In the genomic region with DNA sequence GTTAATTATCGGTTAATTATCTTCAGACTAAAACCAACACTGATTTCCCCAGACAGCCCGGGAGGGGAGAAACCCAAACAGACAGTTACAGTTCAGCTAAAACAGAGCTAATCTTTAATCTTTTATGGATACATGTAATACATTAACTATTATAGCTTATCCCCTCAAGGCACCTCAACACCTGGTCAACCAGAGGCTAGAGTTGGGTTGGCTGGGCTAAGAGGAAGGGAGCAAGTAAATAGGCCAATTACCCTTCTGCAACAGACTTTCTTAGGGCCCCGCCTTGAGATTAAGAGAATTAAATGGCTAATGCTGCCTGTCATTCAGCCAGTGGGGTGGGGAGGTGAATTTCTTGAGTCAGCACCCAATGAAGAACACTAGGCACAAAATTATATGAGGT, we compare ENCODE assay signal across 11 cellular contexts. TPM values are rescaled to one million over a fixed set of nuclear protein-coding genes. Genes with fewer than 3 reads are reported as not detected.
DNase-seq lines count a peak whose midpoint lies in the region; ATAC-seq and TF ChIP-seq lines count a peak whose summit lies in the region.
"Had no signal": no experiment of that assay in that cellular context is flagged by ENCODE, and none has a peak within 500 bp of the region (broad histone marks: within the 10 kb centered on the region; RNA-seq: fewer than 3 reads in every experiment).

No MANE protein-coding gene starts in this region.

- 64 to 66% methylated on average over 3 of the region's 3 CpGs for WGBS in lower leg skin, 2 donors

- no peak for TF ChIP-seq CTCF in omental fat pad (IDR thresholded peaks at IDR 0.05)
- no peak for TF ChIP-seq CTCF in lower leg skin (IDR thresholded peaks at IDR 0.05)

- intact Hi-C loops in lower leg skin (cut with DNase I; ENCODE audit: low total_unique reads) = no loop called here

- TF ChIP-seq POLR2A in lower leg skin (IDR thresholded peaks at IDR 0.05) = no peak

- DNase-seq in D341Med (ENCODE audit: low spot score) (peak; percentile 77), NCI-H146 treated with DMSO at 0.1 percent for 48 hours (lab: John Stamatoyannopoulos, UW; ENCODE audit: unreplicated experiment) (peak; percentile 24), kidney glomerular epithelial cell (lab: John Stamatoyannopoulos, UW) (peak; percentile 97), omental fat pad (ENCODE audit: low spot score) (no peak), CD1c-positive myeloid dendritic cell (ENCODE audit: extremely low spot score) (no peak), lower leg skin (ENCODE audit: low spot score in 2 of 2) (no peak)
- DNase-seq: cerebellar nuclear complex, KG1 had no signal

- no peak overlapping the region for H3K4me3 ChIP-seq in lower leg skin (ENCODE audit: low read depth, poor library complexity, severe bottlenecking)
- H3K4me3 ChIP-seq: BLaER1 treated with 17β-estradiol and CSF1 and Interleukin-3, amounts not matched to agents 10 nM and 100 nM had no signal

- ATAC-seq in GM21786 (IDR thresholded peaks at IDR 0.05; ENCODE audit: unreplicated experiment) (peak; percentile 38), omental fat pad (ENCODE audit: low FRiP score) (no peak), GM21576 (IDR thresholded peaks at IDR 0.05; ENCODE audit: unreplicated experiment) (no peak)

RNA-seq across cellular contexts. Expression of a gene that starts 6.6 kb away (rescaled TPM):
- total RNA-seq in omental fat pad (10 to 100 TPM in 2 of 4 donors, 1 to 10 TPM in 2; 8.2 to 13.7 (median 10.3) TPM), lower leg skin (10 to 100 TPM; 12.2 to 23.3 (median 19.2) TPM)

RNA-seq across cellular contexts. Expression of a gene that starts 47.3 kb away (rescaled TPM):
- total RNA-seq in omental fat pad = 10 to 100 TPM; 13.1 to 22.1 (median 15.8) TPM
- 10 to 100 TPM; 32.8 to 54.1 (median 51.2) TPM for total RNA-seq in lower leg skin

Comparison
In these comparisons a context has a peak if more than half of its experiments do, and no peak if none do; other contexts are left out.
1. DNase-seq: peak in D341Med (single experiment), NCI-H146 treated with DMSO at 0.1 percent for 48 hours (single experiment) and kidney glomerular epithelial cell (single experiment); none in omental fat pad (single experiment), CD1c-positive myeloid dendritic cell (single experiment) and lower leg skin (0 of 2).